In genomic region chr7:44633254-44634186, GRCh38 we compare ENCODE assay signal across 8 cellular contexts. TPM values are rescaled to one million over a fixed set of nuclear protein-coding genes. Genes with fewer than 3 reads are reported as not detected.
DNase-seq lines count a peak whose midpoint lies in the region; ATAC-seq lines count a peak whose summit lies in the region.

No MANE protein-coding gene starts in this region.

- intact Hi-C loops in activated CD4-positive, alpha-beta T cell treated with anti-CD3 and anti-CD28 coated beads, Interleukin-2, amount 10 ng/mL, durations not matched to agents 24 days and 14 days (cut with micrococcal nuclease) = loop anchor here (1.0 kb wide), 2 partner anchors 11 to 16 kb away; no protein-coding TSS in a partner anchor

- H3K36me3 Mint-ChIP-seq in CD4-positive, CD25-positive, alpha-beta regulatory T cell = peaks cover 17% of the 10 kb centered on the region
- peaks cover 50% of the 10 kb centered on the region for H3K36me3 Mint-ChIP-seq in activated CD4-positive, alpha-beta T cell treated with anti-CD3 and anti-CD28 coated beads, Interleukin-2, amount 10 ng/mL, durations not matched to agents 24 days and 14 days (ENCODE audit: low read depth)
- peaks cover 0 to 5% (median 4%) of the 10 kb centered on the region in 3 donors for H3K36me3 Mint-ChIP-seq in naive thymus-derived CD8-positive, alpha-beta T cell

- peaks cover 4% of the 10 kb centered on the region for H3K36me3 ChIP-seq in CD4-positive, CD25-positive, alpha-beta regulatory T cell (ENCODE audit: control insufficient read depth, insufficient read depth, low read length)
- no peaks in the 10 kb centered on the region for H3K36me3 ChIP-seq in effector memory CD4-positive, alpha-beta T cell (ENCODE audit: control insufficient read depth, insufficient read depth, low read length)

- H3K4me1 Mint-ChIP-seq in CD4-positive, CD25-positive, alpha-beta regulatory T cell = peaks cover 38 to 100% (median 72%) of the 10 kb centered on the region in 4 donors
- H3K4me1 Mint-ChIP-seq in activated CD4-positive, alpha-beta T cell treated with anti-CD3 and anti-CD28 coated beads, Interleukin-2, amount 10 ng/mL, durations not matched to agents 24 days and 14 days = peaks cover 75% of the 10 kb centered on the region
- peaks cover 34 to 97% (median 78%) of the 10 kb centered on the region in 4 donors for H3K4me1 Mint-ChIP-seq in naive thymus-derived CD8-positive, alpha-beta T cell

- POLR2A ChIA-PET in naive thymus-derived CD8-positive, alpha-beta T cell (lab: Charles Lee) = interaction anchor here (0.6 to 1.3 kb wide), 5 partner anchors 25 to 252 kb away, joined by 3 to 4 read pairs (median 4); partner anchors contain the start of genes OGDH and PURB

- peak; percentile 61 to 84 (median 61) for DNase-seq in CD4-positive, CD25-positive, alpha-beta regulatory T cell
- DNase-seq in activated CD4-positive, alpha-beta T cell treated with anti-CD3 and anti-CD28 coated beads, Interleukin-2, amount 10 ng/mL, durations not matched to agents 24 days and 14 days = peak; percentile 85
- DNase-seq in effector memory CD4-positive, alpha-beta T cell = peak; percentile 70 to 75 (median 75)
- peak in 4 of 10 donors; percentile 7 to 26 (median 14) for DNase-seq in naive thymus-derived CD8-positive, alpha-beta T cell
- peak; percentile 84 for DNase-seq in ureter (ENCODE audit: low spot score)
- DNase-seq in RKO (ENCODE audit: low spot score) = no peak

- peak overlapping the region; percentile 32 to 86 (median 62) for H3K4me3 Mint-ChIP-seq in CD4-positive, CD25-positive, alpha-beta regulatory T cell
- peak overlapping the region; percentile 61 for H3K4me3 Mint-ChIP-seq in activated CD4-positive, alpha-beta T cell treated with anti-CD3 and anti-CD28 coated beads, Interleukin-2, amount 10 ng/mL, durations not matched to agents 24 days and 14 days
- peak overlapping the region in 7 of 10 donors; percentile 11 to 62 (median 56) for H3K4me3 Mint-ChIP-seq in naive thymus-derived CD8-positive, alpha-beta T cell

- H3K27me3 ChIP-seq in CD4-positive, CD25-positive, alpha-beta regulatory T cell (ENCODE audit: control insufficient read depth, insufficient read depth, low read length) = no peaks in the 10 kb centered on the region
- H3K27me3 ChIP-seq in effector memory CD4-positive, alpha-beta T cell (replicated peaks; ENCODE audit: control insufficient read depth, insufficient read depth, low read length, poor library complexity, severe bottlenecking) = no peaks in the 10 kb centered on the region

- H3K9me3 ChIP-seq in CD4-positive, CD25-positive, alpha-beta regulatory T cell (ENCODE audit: control insufficient read depth in 2 of 2, low read length in 2 of 2) = no peaks in the 10 kb centered on the region
- no peaks in the 10 kb centered on the region for H3K9me3 ChIP-seq in effector memory CD4-positive, alpha-beta T cell (ENCODE audit: control insufficient read depth, low read length)

- ATAC-seq in CD4-positive, CD25-positive, alpha-beta regulatory T cell (ENCODE audit: low read depth in 2 of 2) = peak; percentile 22 to 26
- ATAC-seq in GM19468 (IDR thresholded peaks at IDR 0.05; ENCODE audit: extremely low read depth, unreplicated experiment) (peak; percentile 28), HG03571 (IDR thresholded peaks at IDR 0.05; ENCODE audit: unreplicated experiment) (peak; percentile 64)
- peak; percentile 11 to 25 for ATAC-seq in naive thymus-derived CD8-positive, alpha-beta T cell

- peak overlapping the region; percentile 97 to 100 (median 99) for H3K27ac Mint-ChIP-seq in CD4-positive, CD25-positive, alpha-beta regulatory T cell
- H3K27ac Mint-ChIP-seq in activated CD4-positive, alpha-beta T cell treated with anti-CD3 and anti-CD28 coated beads, Interleukin-2, amount 10 ng/mL, durations not matched to agents 24 days and 14 days = peak overlapping the region; percentile 95
- H3K27ac Mint-ChIP-seq in naive thymus-derived CD8-positive, alpha-beta T cell = peak overlapping the region; percentile 64 to 97 (median 89)

- peak overlapping the region; percentile 98 for H3K27ac ChIP-seq in CD4-positive, CD25-positive, alpha-beta regulatory T cell (ENCODE audit: insufficient read depth, low read length, poor library complexity, severe bottlenecking)
- H3K27ac ChIP-seq in effector memory CD4-positive, alpha-beta T cell (ENCODE audit: insufficient read depth, low read length, poor library complexity, severe bottlenecking) = peak overlapping the region; percentile 98

- peaks cover 0 to 2% (median 0%) of the 10 kb centered on the region in 7 donors for H3K9me3 Mint-ChIP-seq in CD4-positive, CD25-positive, alpha-beta regulatory T cell
- no peaks in the 10 kb centered on the region for H3K9me3 Mint-ChIP-seq in activated CD4-positive, alpha-beta T cell treated with anti-CD3 and anti-CD28 coated beads, Interleukin-2, amount 10 ng/mL, durations not matched to agents 24 days and 14 days
- H3K9me3 Mint-ChIP-seq in naive thymus-derived CD8-positive, alpha-beta T cell = peaks cover 0 to 6% (median 0%) of the 10 kb centered on the region in 9 donors

- no peaks in the 10 kb centered on the region for H3K27me3 Mint-ChIP-seq in CD4-positive, CD25-positive, alpha-beta regulatory T cell
- no peaks in the 10 kb centered on the region for H3K27me3 Mint-ChIP-seq in activated CD4-positive, alpha-beta T cell treated with anti-CD3 and anti-CD28 coated beads, Interleukin-2, amount 10 ng/mL, durations not matched to agents 24 days and 14 days
- no peaks in the 10 kb centered on the region for H3K27me3 Mint-ChIP-seq in naive thymus-derived CD8-positive, alpha-beta T cell

- H3K4me1 ChIP-seq in CD4-positive, CD25-positive, alpha-beta regulatory T cell (ENCODE audit: control insufficient read depth, insufficient read depth, low read length, poor library complexity, severe bottlenecking) = peaks cover 100% of the 10 kb centered on the region
- H3K4me1 ChIP-seq in effector memory CD4-positive, alpha-beta T cell (ENCODE audit: control insufficient read depth, insufficient read depth, low read length, poor library complexity, severe bottlenecking) = peaks cover 96% of the 10 kb centered on the region

- peak overlapping the region; percentile 44 for H3K4me3 ChIP-seq in CD4-positive, CD25-positive, alpha-beta regulatory T cell (ENCODE audit: low read depth, low read length)
- no peak overlapping the region for H3K4me3 ChIP-seq in effector memory CD4-positive, alpha-beta T cell (ENCODE audit: insufficient read depth, low read depth, low read length, poor library complexity, severe bottlenecking)

RNA-seq across cellular contexts. Expression of gene OGDH, which starts 27.1 kb away (rescaled TPM):
- total RNA-seq in CD4-positive, CD25-positive, alpha-beta regulatory T cell = 157 TPM
- 100 to 1,000 TPM in 1 of 4 donors, 10 to 100 TPM in 3; 56.4 to 102 (median 72.8) TPM for polyA plus RNA-seq in CD4-positive, CD25-positive, alpha-beta regulatory T cell
- total RNA-seq in activated CD4-positive, alpha-beta T cell treated with anti-CD3 and anti-CD28 coated beads, Interleukin-2, amount 10 ng/mL, durations not matched to agents 24 days and 14 days = 99.5 and 102 TPM in 2 replicates
- 10 to 100 TPM; 66.0 to 67.5 TPM for total RNA-seq in naive thymus-derived CD8-positive, alpha-beta T cell
- polyA plus RNA-seq in naive thymus-derived CD8-positive, alpha-beta T cell = 10 to 100 TPM; 23.9 to 30.6 (median 25.6) TPM
- total RNA-seq in ureter = 109 TPM

RNA-seq across cellular contexts. Expression of gene TMED4, which starts 51.5 kb away (rescaled TPM):
- total RNA-seq in CD4-positive, CD25-positive, alpha-beta regulatory T cell = 97.5 TPM
- 10 to 100 TPM; 67.6 to 85.4 (median 74.9) TPM for polyA plus RNA-seq in CD4-positive, CD25-positive, alpha-beta regulatory T cell
- 78.4 and 80.2 TPM in 2 replicates for total RNA-seq in activated CD4-positive, alpha-beta T cell treated with anti-CD3 and anti-CD28 coated beads, Interleukin-2, amount 10 ng/mL, durations not matched to agents 24 days and 14 days
- total RNA-seq in naive thymus-derived CD8-positive, alpha-beta T cell = 100 to 1,000 TPM; 109 to 110 TPM
- polyA plus RNA-seq in naive thymus-derived CD8-positive, alpha-beta T cell = 10 to 100 TPM; 61.4 to 80.4 (median 71.8) TPM
- total RNA-seq in ureter = 105 TPM

RNA-seq across cellular contexts. Expression of gene DDX56, which starts 59.8 kb away (rescaled TPM):
- 108 TPM for total RNA-seq in CD4-positive, CD25-positive, alpha-beta regulatory T cell
- 10 to 100 TPM; 42.3 to 55.1 (median 46.4) TPM for polyA plus RNA-seq in CD4-positive, CD25-positive, alpha-beta regulatory T cell
- total RNA-seq in activated CD4-positive, alpha-beta T cell treated with anti-CD3 and anti-CD28 coated beads, Interleukin-2, amount 10 ng/mL, durations not matched to agents 24 days and 14 days = 162 and 172 TPM in 2 replicates
- 100 to 1,000 TPM; 123 to 129 TPM for total RNA-seq in naive thymus-derived CD8-positive, alpha-beta T cell
- polyA plus RNA-seq in naive thymus-derived CD8-positive, alpha-beta T cell = 10 to 100 TPM; 25.3 to 48.2 (median 41.1) TPM
- 89.4 TPM for total RNA-seq in ureter
